In the genomic region with DNA sequence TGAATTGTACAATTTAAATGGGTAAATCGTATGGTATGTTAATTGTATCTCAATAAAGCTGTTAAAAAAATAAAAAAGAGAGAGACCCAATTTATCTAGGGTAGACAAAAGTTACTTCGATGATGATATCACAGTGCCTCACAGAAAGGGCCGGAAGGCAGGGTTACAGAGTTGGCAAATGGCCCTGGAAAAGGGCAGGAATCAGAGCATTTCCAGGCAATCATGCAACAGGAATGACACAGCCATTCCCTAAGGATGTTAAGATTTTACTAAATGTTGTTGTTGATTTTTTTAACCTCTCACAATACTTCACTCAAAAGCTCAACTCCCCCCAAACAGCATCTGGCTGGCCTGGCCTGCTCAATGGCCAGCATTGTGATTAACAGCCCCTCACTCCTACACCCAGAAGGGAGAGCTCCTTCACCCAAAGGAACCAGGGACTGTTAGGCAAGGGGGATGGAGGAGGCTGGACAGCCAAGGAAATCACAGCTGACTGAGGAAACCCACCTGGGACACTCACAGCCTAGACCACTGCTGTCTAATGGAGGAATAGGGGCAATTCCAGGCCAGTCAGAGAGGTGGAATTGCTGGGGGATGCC, we compare ENCODE assay signal across 11 cellular contexts. TPM values are rescaled to one million over a fixed set of nuclear protein-coding genes. Genes with fewer than 3 reads are reported as not detected.
DNase-seq lines count a peak whose midpoint lies in the region; ATAC-seq and TF ChIP-seq lines count a peak whose summit lies in the region.
"Had no signal": no experiment of that assay in that cellular context is flagged by ENCODE, and none has a peak within 500 bp of the region (broad histone marks: within the 10 kb centered on the region; RNA-seq: fewer than 3 reads in every experiment).

No MANE protein-coding gene starts in this region.

- no peak overlapping the region for H3K4me3 Mint-ChIP-seq in natural killer cell
- no peak overlapping the region for H3K4me3 Mint-ChIP-seq in natural killer cell treated with Interleukin-12 subunit alpha and Interleukin-12 subunit beta and Interleukin-15 and Interleukin-18, amount 100 ng/mL, for 72 hours

- peaks cover 26% of the 10 kb centered on the region in 2 donors for H3K4me1 Mint-ChIP-seq in natural killer cell
- H3K4me1 Mint-ChIP-seq in natural killer cell treated with Interleukin-12 subunit alpha and Interleukin-12 subunit beta and Interleukin-15 and Interleukin-18, amount 100 ng/mL, for 72 hours (ENCODE audit: low read depth in 2 of 2): peaks cover 29 to 30% of the 10 kb centered on the region in 2 donors

- H3K4me1 ChIP-seq in lung (ENCODE audit: control insufficient read depth in 2 of 2, insufficient read depth in 2 of 2, low read length in 2 of 2) (peaks cover 0 to 31% of the 10 kb centered on the region in 2 donors), aorta (ENCODE audit: control insufficient read depth in 1 of 2, insufficient read depth in 2 of 2, low read length in 2 of 2) (no peaks in the 10 kb centered on the region), HAP-1 (peaks cover 2% of the 10 kb centered on the region; the same call in 1 of the 2 replicates)

- H3K9me3 ChIP-seq in lung (ENCODE audit: control insufficient read depth in 2 of 2, insufficient read depth in 1 of 2, low read length in 1 of 2) (peaks cover 0 to 1% of the 10 kb centered on the region in 2 donors), aorta (ENCODE audit: control insufficient read depth, low read length) (no peaks in the 10 kb centered on the region), HAP-1 (no peaks in the 10 kb centered on the region)
- H3K9me3 ChIP-seq: mucosa of descending colon had no signal

- no peaks in the 10 kb centered on the region for H3K27me3 Mint-ChIP-seq in natural killer cell (ENCODE audit: low read depth in 2 of 2)
- no peaks in the 10 kb centered on the region for H3K27me3 Mint-ChIP-seq in natural killer cell treated with Interleukin-12 subunit alpha and Interleukin-12 subunit beta and Interleukin-15 and Interleukin-18, amount 100 ng/mL, for 72 hours

- H3K27ac ChIP-seq in lung (ENCODE audit: low read depth in 1 of 2, low read length in 1 of 2) (peak overlapping the region; percentile 62 to 90), aorta (ENCODE audit: low read depth in 1 of 2, low read length in 2 of 2) (peak overlapping the region in 1 of 2 donors; percentile 8)
- H3K27ac ChIP-seq: KMS-11 had no signal

- H3K36me3 ChIP-seq in lung (ENCODE audit: control insufficient read depth in 2 of 2, insufficient read depth in 2 of 2, low read length in 2 of 2) (peaks cover 0 to 7% of the 10 kb centered on the region in 2 donors), aorta (ENCODE audit: control insufficient read depth in 1 of 2, insufficient read depth in 2 of 2, low read length in 1 of 2) (no peaks in the 10 kb centered on the region), HAP-1 (replicated peaks) (no peaks in the 10 kb centered on the region)

- no peak for TF ChIP-seq CTCF in natural killer cell (IDR thresholded peaks at IDR 0.05)
- TF ChIP-seq CTCF in lung (IDR thresholded peaks at IDR 0.05; ENCODE audit: control extremely low read depth, extremely low read depth): no peak

- no peak overlapping the region for H3K4me3 ChIP-seq in lung
- H3K4me3 ChIP-seq in aorta (ENCODE audit: low read length in 2 of 2): no peak overlapping the region
- H3K4me3 ChIP-seq in HAP-1: no peak overlapping the region
- H3K4me3 ChIP-seq: mucosa of descending colon had no signal

- no peaks in the 10 kb centered on the region for H3K27me3 ChIP-seq in lung (ENCODE audit: control insufficient read depth, insufficient read depth)
- H3K27me3 ChIP-seq in aorta (ENCODE audit: control insufficient read depth in 1 of 2, insufficient read depth in 2 of 2, low read length in 1 of 2): no peaks in the 10 kb centered on the region
- no peaks in the 10 kb centered on the region for H3K27me3 ChIP-seq in HAP-1 (ENCODE audit: low read depth)

- in situ Hi-C loops in HAP-1 (cut with MboI; ENCODE audit: low sequenced_read_pairs): no loop called here

- 60 to 70% methylated on average over 3 of the region's 3 CpGs for WGBS in lung, 2 donors
- 38 to 39% methylated on average over 3 of the region's 3 CpGs for WGBS in aorta, 2 donors

- peaks cover 10% of the 10 kb centered on the region for H3K36me3 Mint-ChIP-seq in natural killer cell
- peaks cover 11% of the 10 kb centered on the region for H3K36me3 Mint-ChIP-seq in natural killer cell treated with Interleukin-12 subunit alpha and Interleukin-12 subunit beta and Interleukin-15 and Interleukin-18, amount 100 ng/mL, for 72 hours

- no peak for DNase-seq in natural killer cell
- DNase-seq in natural killer cell treated with Interleukin-12 subunit alpha and Interleukin-12 subunit beta and Interleukin-15 and Interleukin-18, amount 100 ng/mL, for 72 hours (ENCODE audit: low spot score): no peak
- peak; percentile 80 for DNase-seq in dedifferentiated amniotic fluid mesenchymal stem cell (ENCODE audit: extremely low spot score)
- DNase-seq in lung (ENCODE audit: low spot score): no peak
- DNase-seq in aorta: peak in 1 of 2 donors; percentile 71
- no peak for DNase-seq in HAP-1 (ENCODE audit: low spot score in 2 of 2)
- DNase-seq: COR-L47, mucosa of descending colon had no signal

- ATAC-seq in natural killer cell (no peak), lung (ENCODE audit: insufficient read depth, low FRiP score) (no peak), aorta (ENCODE audit: low FRiP score) (peak; percentile 51), GM18868 (IDR thresholded peaks at IDR 0.05; ENCODE audit: unreplicated experiment) (no peak), GM21447 (IDR thresholded peaks at IDR 0.05; ENCODE audit: unreplicated experiment) (no peak)
- ATAC-seq in natural killer cell treated with Interleukin-12 subunit alpha and Interleukin-12 subunit beta and Interleukin-15 and Interleukin-18, amount 100 ng/mL, for 72 hours: no peak
- ATAC-seq: mucosa of descending colon had no signal

- intact Hi-C loops in natural killer cell (cut with micrococcal nuclease): no loop called here
- intact Hi-C loops in aorta (cut with DNase I): no loop called here

- H3K27ac Mint-ChIP-seq in natural killer cell: peak overlapping the region; percentile 20 to 70
- H3K27ac Mint-ChIP-seq in natural killer cell treated with Interleukin-12 subunit alpha and Interleukin-12 subunit beta and Interleukin-15 and Interleukin-18, amount 100 ng/mL, for 72 hours: peak overlapping the region in 1 of 2 donors; percentile 32

- H3K9me3 Mint-ChIP-seq in natural killer cell: no peaks in the 10 kb centered on the region
- H3K9me3 Mint-ChIP-seq in natural killer cell treated with Interleukin-12 subunit alpha and Interleukin-12 subunit beta and Interleukin-15 and Interleukin-18, amount 100 ng/mL, for 72 hours: no peaks in the 10 kb centered on the region

RNA-seq across cellular contexts. Expression of gene SP100, which starts 7.7 kb away (rescaled TPM):
- total RNA-seq in natural killer cell (100 to 1,000 TPM; 338 to 393 (median 363) TPM), lung (100 to 1,000 TPM in 1 of 2 donors, 10 to 100 TPM in 1; 89.3 to 128 TPM), aorta (100 to 1,000 TPM; 122 to 171 TPM)
- total RNA-seq in natural killer cell treated with Interleukin-12 subunit alpha and Interleukin-12 subunit beta and Interleukin-15 and Interleukin-18, amount 100 ng/mL, for 72 hours: 100 to 1,000 TPM; 179 to 190 TPM
- polyA plus RNA-seq in lung (10 to 100 TPM; 56.2 to 72.8 TPM), aorta (10 to 100 TPM; 58.7 to 70.8 TPM)
